ENCODE assay signal across 22 cellular contexts in the genomic region with DNA sequence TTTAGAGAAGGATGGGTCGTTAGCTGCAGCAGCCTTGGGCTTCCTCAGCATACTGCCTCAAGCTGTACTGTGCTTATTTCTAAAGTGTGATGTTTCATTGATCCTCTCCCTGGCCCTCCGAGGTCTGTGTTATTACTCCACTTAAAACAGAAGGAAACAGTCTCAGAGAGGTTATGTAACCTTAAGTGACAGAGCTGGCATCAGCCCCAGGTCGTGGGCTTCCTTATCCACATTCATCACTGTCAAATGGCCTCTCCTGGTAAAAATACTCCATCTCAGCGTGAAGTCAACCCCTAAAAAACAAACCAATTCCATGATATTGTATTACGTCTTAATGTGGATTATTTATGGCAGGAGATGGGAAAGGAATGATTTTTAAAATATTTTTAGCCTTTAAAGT.
DNase-seq lines count a peak whose midpoint lies in the region; ATAC-seq and TF ChIP-seq lines count a peak whose summit lies in the region.
"Had no signal": no experiment of that assay in that cellular context is flagged by ENCODE, and none has a peak within 500 bp of the region (broad histone marks: within the 10 kb centered on the region; RNA-seq: fewer than 3 reads in every experiment).

No MANE protein-coding gene starts in this region.

- TF ChIP-seq POLR2A in body of pancreas (IDR thresholded peaks at IDR 0.05), result no peak

- H3K4me3 Mint-ChIP-seq in type B pancreatic cell, result peak overlapping the region; percentile 20
- H3K4me3 Mint-ChIP-seq: activated B cell treated with CpG ODN at 0.5 μM for 24 hours, nephron progenitor cell had no signal

- H3K4me1 Mint-ChIP-seq in type B pancreatic cell (ENCODE audit: unreplicated experiment), result peaks cover 14% of the 10 kb centered on the region
- H3K4me1 Mint-ChIP-seq: nephron progenitor cell had no signal

- DNase-seq in NCI-H2171 treated with DMSO at 0.1 percent for 48 hours (lab: John Stamatoyannopoulos, UW) (peak; percentile 44), NCI-H2171 (lab: John Stamatoyannopoulos, UW) (no peak), body of pancreas (peak in 3 of 4 donors; percentile 17 to 41 (median 26)), left lung (no peak), type B pancreatic cell (ENCODE audit: extremely low spot score, unreplicated experiment) (no peak)
- no peak for DNase-seq in activated CD8-positive, alpha-beta memory T cell treated with anti-CD3 and anti-CD28 coated beads for 24 hours
- no peak for DNase-seq in stimulated activated CD4-positive, alpha-beta T cell treated with anti-CD3 and anti-CD28 coated beads, Interleukin-12 subunit alpha, Interleukin-12 subunit beta, amount 100 ng/mL, for 4 hours
- DNase-seq: 8988T; activated B cell treated with CpG ODN at 0.5 μM for 24 hours; DMS 273 treated with DMSO at 0.1 percent for 48 hours; foreskin melanocyte; mammary epithelial cell; NCI-H2029; NCI-H774; nephron progenitor cell; stimulated activated CD4-positive, alpha-beta T cell treated with anti-CD3 and anti-CD28 coated beads, Interleukin-4, amount 100 ng/mL, for 1 hour; T-helper 1 cell had no signal

- H3K36me3 ChIP-seq in body of pancreas (replicated peaks in 1 of 2; ENCODE audit: insufficient read depth in 1 of 2, low read depth in 2 of 2), result no peaks in the 10 kb centered on the region
- H3K36me3 ChIP-seq in left lung, result no peaks in the 10 kb centered on the region
- H3K36me3 ChIP-seq: thoracic aorta had no signal

- H3K9me3 ChIP-seq in body of pancreas (no peaks in the 10 kb centered on the region), left lung (no peaks in the 10 kb centered on the region)
- H3K9me3 ChIP-seq: thoracic aorta had no signal

- no peak overlapping the region for H3K27ac Mint-ChIP-seq in type B pancreatic cell
- H3K27ac Mint-ChIP-seq: activated B cell treated with CpG ODN at 0.5 μM for 24 hours; activated T-helper 2 cell treated with anti-CD3 and anti-CD28 coated beads, Interferon-gamma antibody, Interleukin-2, Interleukin-4, amounts not matched to agents 10 μg/mL and 5 μg/mL and 100 μg/mL, durations not matched to agents 14 hours and 24 hours and 36 hours had no signal

- H3K36me3 Mint-ChIP-seq in type B pancreatic cell, result peaks cover 4% of the 10 kb centered on the region

- WGBS in body of pancreas, 2 donors, result 30 to 31% methylated on average over 5 of the region's 5 CpGs

- intact Hi-C loops in body of pancreas (cut with DNase I), result no loop called here
- intact Hi-C loops in left lung (cut with DNase I), result no loop called here

- H3K9me3 Mint-ChIP-seq in type B pancreatic cell, result no peaks in the 10 kb centered on the region

- ATAC-seq in body of pancreas (no peak), left lung (peak; percentile 68), GM21529 (IDR thresholded peaks at IDR 0.05; ENCODE audit: unreplicated experiment) (no peak)
- ATAC-seq: HCT116 had no signal

- peaks cover 5% of the 10 kb centered on the region for H3K4me1 ChIP-seq in body of pancreas
- H3K4me1 ChIP-seq in left lung, result peaks cover 0 to 12% of the 10 kb centered on the region in 2 donors

- H3K27me3 ChIP-seq in body of pancreas (no peaks in the 10 kb centered on the region), left lung (no peaks in the 10 kb centered on the region)
- H3K27me3 ChIP-seq: BLaER1 had no signal

- H3K27ac ChIP-seq in body of pancreas (no peak overlapping the region), left lung (no peak overlapping the region)
- H3K27ac ChIP-seq: BLaER1, thoracic aorta had no signal

- H3K27me3 Mint-ChIP-seq in type B pancreatic cell, result no peaks in the 10 kb centered on the region
- H3K27me3 Mint-ChIP-seq: activated B cell treated with CpG ODN at 0.5 μM for 24 hours had no signal

- H3K4me3 ChIP-seq in body of pancreas, result no peak overlapping the region
- H3K4me3 ChIP-seq in left lung, result no peak overlapping the region
- H3K4me3 ChIP-seq: BLaER1, thoracic aorta had no signal

- TF ChIP-seq CTCF in body of pancreas (IDR thresholded peaks at IDR 0.05) (no peak), left lung (IDR thresholded peaks at IDR 0.05) (no peak), type B pancreatic cell (conservative IDR thresholded peaks at IDR 0.05) (no peak)

Comparison
In these comparisons a context has a peak if more than half of its experiments do, and no peak if none do; other contexts are left out.
1. DNase-seq: peak in NCI-H2171 treated with DMSO at 0.1 percent for 48 hours (single experiment) and body of pancreas (3 of 4); none in NCI-H2171 (single experiment), left lung (0 of 2), type B pancreatic cell (single experiment), activated CD8-positive, alpha-beta memory T cell treated with anti-CD3 and anti-CD28 coated beads for 24 hours (single experiment) and stimulated activated CD4-positive, alpha-beta T cell treated with anti-CD3 and anti-CD28 coated beads, Interleukin-12 subunit alpha, Interleukin-12 subunit beta, amount 100 ng/mL, for 4 hours (single experiment).